18 cellular contexts compared by ENCODE assay signal in the genomic region with DNA sequence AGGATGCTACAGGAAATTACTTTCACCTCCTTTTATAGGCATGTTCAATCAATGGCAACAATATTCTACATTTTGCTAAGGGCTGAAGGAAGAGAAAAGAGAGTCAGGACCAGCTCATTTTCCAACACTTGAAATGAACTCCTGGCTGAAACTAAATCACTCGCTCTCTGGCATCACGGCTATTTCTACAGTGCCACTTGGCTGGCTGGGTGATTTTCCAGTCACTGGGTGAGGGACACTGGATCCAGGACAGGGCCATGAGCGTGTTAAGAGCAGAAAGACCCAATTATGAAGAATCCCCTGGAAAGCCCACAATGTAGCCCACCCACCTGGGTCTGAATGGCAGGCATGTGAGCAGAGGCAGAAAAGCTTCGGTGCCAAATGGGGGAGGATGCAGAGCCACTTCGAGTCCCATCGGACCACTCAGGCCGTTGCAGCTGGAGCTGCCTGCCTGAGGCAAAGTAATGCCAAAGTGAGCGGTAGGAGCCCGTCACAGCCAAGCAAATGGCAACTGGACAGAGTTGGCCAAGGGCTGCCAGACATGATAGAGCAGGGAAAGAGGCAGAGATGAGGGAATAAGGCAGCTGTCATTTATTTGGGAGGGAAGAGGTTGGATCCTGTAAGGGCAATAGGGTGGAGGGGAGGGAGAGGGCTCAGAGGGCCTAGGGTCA.
DNase-seq lines count a peak whose midpoint lies in the region; ATAC-seq and TF ChIP-seq lines count a peak whose summit lies in the region.
"Had no signal": no experiment of that assay in that cellular context is flagged by ENCODE, and none has a peak within 500 bp of the region (broad histone marks: within the 10 kb centered on the region; RNA-seq: fewer than 3 reads in every experiment).

No MANE protein-coding gene starts in this region.

- peaks cover 0 to 2% (median 0%) of the 10 kb centered on the region in 12 donors for H3K9me3 ChIP-seq in heart left ventricle
- no peaks in the 10 kb centered on the region for H3K9me3 ChIP-seq in Karpas-422 (ENCODE audit: low read length)

- H3K27ac ChIP-seq in heart left ventricle (no peak overlapping the region), cingulate gyrus (ENCODE audit: low read depth, low read length) (peak overlapping the region; percentile 49), Karpas-422 (ENCODE audit: low read length) (no peak overlapping the region), coronary artery (no peak overlapping the region)

- no peak overlapping the region for H2AFZ ChIP-seq in Karpas-422 (ENCODE audit: low read length)

- H3K79me2 ChIP-seq in Karpas-422 (ENCODE audit: low read length) = no peaks in the 10 kb centered on the region

- H4K20me1 ChIP-seq in Karpas-422 (ENCODE audit: insufficient read depth, low read depth, low read length) = peaks cover 2% of the 10 kb centered on the region; the same call in 1 of the 2 replicates

- peaks cover 4% of the 10 kb centered on the region for H3K36me3 Mint-ChIP-seq in nephron progenitor cell (ENCODE audit: low read depth)

- DNase-seq in heart left ventricle (peak in 2 of 5 donors; percentile 33 to 45), cardiac septum (ENCODE audit: low spot score) (no peak), nephron progenitor cell (no peak), Karpas-422 (no peak), SHP77 treated with DMSO at 0.1 percent for 48 hours (lab: John Stamatoyannopoulos, UW) (no peak), coronary artery (ENCODE audit: low spot score) (no peak)
- DNase-seq: COR-L47, DMS153, EL, HCEC 1CT, NCI-H1092, NCI-H1694 treated with DMSO at 0.1 percent for 48 hours, NCI-H69, PC-3 had no signal

- H3K9me3 Mint-ChIP-seq in nephron progenitor cell = peaks cover 18% of the 10 kb centered on the region

- no peak overlapping the region for H3K9ac ChIP-seq in Karpas-422 (ENCODE audit: low read length)

- peaks cover 25% of the 10 kb centered on the region for H3K27me3 Mint-ChIP-seq in nephron progenitor cell (ENCODE audit: low read depth, poor library complexity)

- H3K27ac Mint-ChIP-seq in nephron progenitor cell = peak overlapping the region; percentile 76

- TF ChIP-seq CTCF in heart left ventricle (IDR thresholded peaks at IDR 0.05) (no peak), nephron progenitor cell (IDR thresholded peaks at IDR 0.05) (no peak), coronary artery (IDR thresholded peaks at IDR 0.05) (no peak)

- H3K4me1 ChIP-seq in heart left ventricle = peaks cover 0 to 5% (median 0%) of the 10 kb centered on the region in 12 donors
- peaks cover 4% of the 10 kb centered on the region for H3K4me1 ChIP-seq in Karpas-422 (ENCODE audit: low read length)

- intact Hi-C loops in heart left ventricle (cut with DNase I) = no loop called here
- intact Hi-C loops in cardiac septum (cut with DNase I) = no loop called here

- H3K4me3 ChIP-seq in heart left ventricle (no peak overlapping the region), Karpas-422 (ENCODE audit: low read length) (no peak overlapping the region), coronary artery (no peak overlapping the region)
- H3K4me3 ChIP-seq: K562 had no signal

- no peaks in the 10 kb centered on the region for H3K36me3 ChIP-seq in heart left ventricle
- H3K36me3 ChIP-seq in Karpas-422 (ENCODE audit: insufficient read depth, low read length) = no peaks in the 10 kb centered on the region

- no peak overlapping the region for H3K4me2 ChIP-seq in Karpas-422 (ENCODE audit: low read depth, low read length, poor library complexity, severe bottlenecking)

- peak overlapping the region; percentile 31 for H3K4me3 Mint-ChIP-seq in nephron progenitor cell
- H3K4me3 Mint-ChIP-seq: CD14-positive monocyte had no signal

- H3K9me2 ChIP-seq in Karpas-422 (replicated peaks; ENCODE audit: insufficient read depth, low read length) = no peaks in the 10 kb centered on the region

- H3K27me3 ChIP-seq in heart left ventricle (no peaks in the 10 kb centered on the region), Karpas-422 (ENCODE audit: low read length) (no peaks in the 10 kb centered on the region)

- TF ChIP-seq POLR2A in heart left ventricle (IDR thresholded peaks at IDR 0.05) = no peak

- H3K4me1 Mint-ChIP-seq in nephron progenitor cell = peaks cover 36% of the 10 kb centered on the region

- peak in 3 of 4 donors; percentile 52 to 89 (median 82) for ATAC-seq in heart left ventricle
- no peak for ATAC-seq in HG03439 (IDR thresholded peaks at IDR 0.05; ENCODE audit: unreplicated experiment)
- ATAC-seq: K562, PC-3 had no signal

- WGBS in heart left ventricle, 4 donors = 69 to 77% (median 73%) methylated on average over 9 of the region's 9 CpGs
